Comparison of ENCODE assay signal across 19 cellular contexts in the genomic region with DNA sequence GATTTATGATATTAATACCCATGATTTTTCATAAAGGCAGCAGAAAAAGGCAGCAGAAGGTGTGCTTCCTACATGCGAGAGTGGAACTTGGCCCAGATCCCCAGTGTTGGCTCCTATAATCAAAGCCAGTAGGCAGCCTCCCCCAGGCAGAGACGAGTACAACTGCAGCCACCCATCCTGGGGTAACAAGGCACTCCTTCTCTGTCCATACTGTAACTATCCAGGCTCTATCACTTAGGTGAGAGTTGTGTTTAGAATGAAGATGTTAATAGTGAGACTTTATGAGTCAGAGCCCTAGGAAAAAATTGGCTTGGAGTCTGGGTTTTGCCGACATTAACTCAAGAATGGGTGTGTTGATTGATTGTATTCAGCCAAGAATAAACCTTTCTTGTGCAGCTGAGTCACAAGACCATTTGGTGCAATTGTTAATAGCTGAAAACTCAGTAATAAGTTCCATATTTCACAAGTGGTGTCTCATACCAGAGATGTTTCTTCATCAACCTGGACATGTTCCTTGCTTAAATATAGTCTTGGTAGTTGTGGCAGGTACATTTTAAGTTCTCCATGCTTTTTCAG.
DNase-seq lines count a peak whose midpoint lies in the region; ATAC-seq, FAIRE-seq and TF ChIP-seq lines count a peak whose summit lies in the region.
"Had no signal": no experiment of that assay in that cellular context is flagged by ENCODE, and none has a peak within 500 bp of the region (broad histone marks: within the 10 kb centered on the region; RNA-seq: fewer than 3 reads in every experiment).

No MANE protein-coding gene starts in this region.

- H3K27me3 Mint-ChIP-seq in astrocyte (ENCODE audit: low read depth, unreplicated experiment), result no peaks in the 10 kb centered on the region

- peak overlapping the region; percentile 4 for H3K4me2 ChIP-seq in astrocyte (ENCODE audit: low read length)

- H2AFZ ChIP-seq in astrocyte (ENCODE audit: low read depth, low read length), result no peak overlapping the region

- no peaks in the 10 kb centered on the region for H3K9me3 Mint-ChIP-seq in astrocyte (ENCODE audit: unreplicated experiment)
- no peaks in the 10 kb centered on the region for H3K9me3 Mint-ChIP-seq in activated naive CD4-positive, alpha-beta T cell treated with anti-CD3 and anti-CD28 coated beads, Interleukin-2, amount 50 U/mL, for 72 hours
- H3K9me3 Mint-ChIP-seq: central memory CD8-positive, alpha-beta T cell; immature natural killer cell; stimulated activated effector memory CD8-positive, alpha-beta T cell treated with anti-CD3 and anti-CD28 coated beads, Interleukin-12 subunit alpha, Interleukin-12 subunit beta, amount 100 ng/mL, for 72 hours had no signal

- no peaks in the 10 kb centered on the region for H4K20me1 ChIP-seq in astrocyte (ENCODE audit: insufficient read depth, low read length)

- DNase-seq in AG08395 (ENCODE audit: low spot score) (peak; percentile 78), HFF-Myc (ENCODE audit: extremely low read depth, low read depth) (peak; percentile 57), astrocyte (ENCODE audit: low read depth) (peak; percentile 96), foreskin fibroblast (peak; percentile 73 to 84)
- DNase-seq in activated naive CD4-positive, alpha-beta T cell treated with anti-CD3 and anti-CD28 coated beads, Interleukin-2, amount 50 U/mL, for 72 hours (ENCODE audit: low spot score in 2 of 2), result no peak
- DNase-seq: activated effector memory CD4-positive, alpha-beta T cell treated with Interleukin-2 at 50 U/mL for 16 hours; immature natural killer cell; NCI-H345; posterior cingulate gyrus; stimulated activated CD4-positive, alpha-beta T cell treated with anti-CD3 and anti-CD28 coated beads, Interleukin-1b, Interleukin-23, amount 100 ng/mL, for 48 hours had no signal

- no peak overlapping the region for H3K9ac ChIP-seq in astrocyte (ENCODE audit: low read length)

- no peaks in the 10 kb centered on the region for H3K79me2 ChIP-seq in astrocyte (ENCODE audit: insufficient read depth, low read length)

- H3K27me3 ChIP-seq in astrocyte (ENCODE audit: insufficient read depth, low read length), result no peaks in the 10 kb centered on the region
- H3K27me3 ChIP-seq: vagina had no signal

- H3K4me3 ChIP-seq in HFF-Myc (replicated peaks; ENCODE audit: low read depth, low read length) (no peak overlapping the region), astrocyte (ENCODE audit: insufficient read depth, low read depth, low read length) (no peak overlapping the region), foreskin fibroblast (ENCODE audit: low read depth in 1 of 2, low read length in 2 of 2) (no peak overlapping the region)
- H3K4me3 ChIP-seq: vagina had no signal

- no peak overlapping the region for H3K4me3 Mint-ChIP-seq in astrocyte (ENCODE audit: unreplicated experiment)
- H3K4me3 Mint-ChIP-seq: B cell; central memory CD8-positive, alpha-beta T cell; immature natural killer cell; stimulated activated effector memory CD8-positive, alpha-beta T cell treated with anti-CD3 and anti-CD28 coated beads, Interleukin-12 subunit alpha, Interleukin-12 subunit beta, amount 100 ng/mL, for 72 hours had no signal

- peak; percentile 52 for FAIRE-seq in astrocyte (lab: Jason Lieb, UNC)
- FAIRE-seq: GM18507, HTR-8/SVneo had no signal

- H3K36me3 ChIP-seq in astrocyte (ENCODE audit: insufficient read depth, low read length), result no peaks in the 10 kb centered on the region
- H3K36me3 ChIP-seq: vagina had no signal

- H3K9me3 ChIP-seq in astrocyte (ENCODE audit: insufficient read depth, low read depth, low read length), result no peaks in the 10 kb centered on the region
- H3K9me3 ChIP-seq: vagina had no signal

- no peaks in the 10 kb centered on the region for H3K36me3 Mint-ChIP-seq in astrocyte (ENCODE audit: low read depth, unreplicated experiment)
- H3K36me3 Mint-ChIP-seq in activated naive CD4-positive, alpha-beta T cell treated with anti-CD3 and anti-CD28 coated beads, Interleukin-2, amount 50 U/mL, for 72 hours, result no peaks in the 10 kb centered on the region
- H3K36me3 Mint-ChIP-seq: immature natural killer cell; stimulated activated effector memory CD8-positive, alpha-beta T cell treated with anti-CD3 and anti-CD28 coated beads, Interleukin-12 subunit alpha, Interleukin-12 subunit beta, amount 100 ng/mL, for 72 hours had no signal

- H3K4me1 ChIP-seq in astrocyte (ENCODE audit: insufficient read depth, low read length), result peaks cover 9% of the 10 kb centered on the region
- H3K4me1 ChIP-seq: vagina had no signal

- ATAC-seq in HG02588 (IDR thresholded peaks at IDR 0.05; ENCODE audit: unreplicated experiment) (no peak), GM19351 (IDR thresholded peaks at IDR 0.05; ENCODE audit: unreplicated experiment) (no peak), GM18520 (IDR thresholded peaks at IDR 0.05; ENCODE audit: unreplicated experiment) (no peak)
- ATAC-seq in activated naive CD4-positive, alpha-beta T cell treated with anti-CD3 and anti-CD28 coated beads, Interleukin-2, amount 50 U/mL, for 72 hours, result no peak
- ATAC-seq: stimulated activated effector memory CD8-positive, alpha-beta T cell treated with anti-CD3 and anti-CD28 coated beads, Interleukin-12 subunit alpha, Interleukin-12 subunit beta, amount 100 ng/mL, for 72 hours had no signal

- H3K27ac ChIP-seq in astrocyte (ENCODE audit: low read depth, low read length), result peak overlapping the region; percentile 6
- H3K27ac ChIP-seq: vagina had no signal

- no peak overlapping the region for H3K27ac Mint-ChIP-seq in astrocyte (ENCODE audit: unreplicated experiment)
- H3K27ac Mint-ChIP-seq in activated naive CD4-positive, alpha-beta T cell treated with anti-CD3 and anti-CD28 coated beads, Interleukin-2, amount 50 U/mL, for 72 hours, result no peak overlapping the region
- H3K27ac Mint-ChIP-seq: B cell; immature natural killer cell; stimulated activated effector memory CD8-positive, alpha-beta T cell treated with anti-CD3 and anti-CD28 coated beads, Interleukin-12 subunit alpha, Interleukin-12 subunit beta, amount 100 ng/mL, for 72 hours had no signal

- TF ChIP-seq CTCF in HFF-Myc (IDR thresholded peaks at IDR 0.05; ENCODE audit: low read depth, low read length, missing control alignments) (no peak), astrocyte (IDR thresholded peaks at IDR 0.05; ENCODE audit: insufficient read depth, low read depth, low read length) (no peak), foreskin fibroblast (IDR thresholded peaks at IDR 0.05; ENCODE audit: low read depth, low read length) (no peak)

- peaks cover 2% of the 10 kb centered on the region for H3K4me1 Mint-ChIP-seq in astrocyte (ENCODE audit: low read depth, unreplicated experiment)
- H3K4me1 Mint-ChIP-seq: B cell; central memory CD8-positive, alpha-beta T cell; immature natural killer cell; stimulated activated effector memory CD8-positive, alpha-beta T cell treated with anti-CD3 and anti-CD28 coated beads, Interleukin-12 subunit alpha, Interleukin-12 subunit beta, amount 100 ng/mL, for 72 hours had no signal

Comparison
In these comparisons a context has a peak if more than half of its experiments do, and no peak if none do; other contexts are left out.
1. DNase-seq: peak in AG08395 (single experiment), HFF-Myc (single experiment), astrocyte (single experiment) and foreskin fibroblast (2 of 2); none in activated naive CD4-positive, alpha-beta T cell treated with anti-CD3 and anti-CD28 coated beads, Interleukin-2, amount 50 U/mL, for 72 hours (0 of 2).